In genomic region chr22:30421695-30422480, GRCh38 we compare ENCODE assay signal across 8 cellular contexts. TPM values are rescaled to one million over a fixed set of nuclear protein-coding genes. Genes with fewer than 3 reads are reported as not detected.
DNase-seq lines count a peak whose midpoint lies in the region; ATAC-seq and TF ChIP-seq lines count a peak whose summit lies in the region.

No MANE protein-coding gene starts in this region.

- peak overlapping the region; percentile 52 for H2BK120ac ChIP-seq in mesendoderm (ENCODE audit: low read depth, low read length)

- H3K18ac ChIP-seq in mesendoderm (ENCODE audit: low read length), result peak overlapping the region; percentile 46

- H3K27me3 ChIP-seq in right atrium auricular region (no peaks in the 10 kb centered on the region), brain microvascular endothelial cell (replicated peaks) (no peaks in the 10 kb centered on the region), mesendoderm (ENCODE audit: insufficient read depth, low read length, poor library complexity) (no peaks in the 10 kb centered on the region), vagina (no peaks in the 10 kb centered on the region)

- no peak overlapping the region for H2BK15ac ChIP-seq in mesendoderm (replicated peaks; ENCODE audit: low read depth)

- WGBS in mesendoderm (ENCODE audit: extremely low coverage, insufficient coverage, low lambda C conversion rate), result no CpG with 5 or more reads among the region's 8 CpGs

- in situ Hi-C loops in brain microvascular endothelial cell (cut with HindIII; ENCODE audit: low pct_ligation_motif_present, low sequenced_read_pairs), result no loop called here

- peaks cover 9% of the 10 kb centered on the region for H3K36me3 ChIP-seq in right atrium auricular region
- peaks cover 35% of the 10 kb centered on the region for H3K36me3 ChIP-seq in brain microvascular endothelial cell (replicated peaks)
- H3K36me3 ChIP-seq in mesendoderm (ENCODE audit: control insufficient read depth, insufficient read depth, low read length), result no peaks in the 10 kb centered on the region
- H3K36me3 ChIP-seq in vagina, result peaks cover 0 to 34% of the 10 kb centered on the region in 2 donors

- H4K5ac ChIP-seq in mesendoderm (ENCODE audit: low read length), result no peak overlapping the region

- H3K79me1 ChIP-seq in mesendoderm (ENCODE audit: low read length), result peaks cover under 1% of the 10 kb centered on the region

- peak overlapping the region; percentile 98 for H2BK5ac ChIP-seq in mesendoderm (ENCODE audit: low read length)

- no peak for TF ChIP-seq POLR2A in vagina (IDR thresholded peaks at IDR 0.05)

- H3K4me1 ChIP-seq in right atrium auricular region (peaks cover 0 to 48% of the 10 kb centered on the region in 2 donors), mesendoderm (ENCODE audit: control insufficient read depth, low read depth, low read length) (peaks cover 17% of the 10 kb centered on the region), vagina (peaks cover 42% of the 10 kb centered on the region)

- H3K4me2 ChIP-seq in mesendoderm (ENCODE audit: low read length), result peak overlapping the region; percentile 10

- TF ChIP-seq CTCF in right atrium auricular region (IDR thresholded peaks at IDR 0.05) (no peak), brain microvascular endothelial cell (IDR thresholded peaks at IDR 0.05; ENCODE audit: low read depth, low read length, missing control alignments) (no peak), vagina (IDR thresholded peaks at IDR 0.05) (no peak)

- peak overlapping the region; percentile 93 for H3K9ac ChIP-seq in mesendoderm (ENCODE audit: low read length)

- no peak overlapping the region for H4K8ac ChIP-seq in mesendoderm (ENCODE audit: low read depth, low read length)

- intact Hi-C loops in left ventricle myocardium superior (cut with micrococcal nuclease) (no loop called here), vagina (cut with DNase I) (no loop called here)

- no peaks in the 10 kb centered on the region for H3K79me2 ChIP-seq in mesendoderm (ENCODE audit: control insufficient read depth, insufficient read depth, low read length)

- H3K56ac ChIP-seq in mesendoderm (ENCODE audit: low read length), result peak overlapping the region; percentile 97

- H3K27ac ChIP-seq in right atrium auricular region (peak overlapping the region; percentile 92 to 98), brain microvascular endothelial cell (peak overlapping the region; percentile 99), mesendoderm (ENCODE audit: low read depth, low read length) (peak overlapping the region; percentile 99), vagina (peak overlapping the region; percentile 94)

- ATAC-seq in left ventricle myocardium superior (no peak), HG03097 (IDR thresholded peaks at IDR 0.05; ENCODE audit: low FRiP score, unreplicated experiment) (no peak)

- H3K9me3 ChIP-seq in right atrium auricular region (no peaks in the 10 kb centered on the region), vagina (no peaks in the 10 kb centered on the region)

- H3K4me3 ChIP-seq in right atrium auricular region (peak overlapping the region in 1 of 2 donors; percentile 71), brain microvascular endothelial cell (ENCODE audit: low read depth, low read length) (peak overlapping the region; percentile 10), mesendoderm (ENCODE audit: low read length) (no peak overlapping the region), vagina (peak overlapping the region in 1 of 2 donors; percentile 56)

- H2AK5ac ChIP-seq in mesendoderm (ENCODE audit: low read length), result no peak overlapping the region

- DNase-seq in right atrium auricular region (ENCODE audit: low spot score) (no peak), left ventricle myocardium superior (no peak), brain microvascular endothelial cell (peak; percentile 54), mesendoderm (no peak), vagina (ENCODE audit: extremely low spot score in 2 of 2) (no peak), EL (no peak), DMS153 treated with DMSO at 0.1 percent for 48 hours (lab: John Stamatoyannopoulos, UW; ENCODE audit: unreplicated experiment) (no peak)

- no peak overlapping the region for H3K4ac ChIP-seq in mesendoderm (ENCODE audit: low read depth, low read length)

- no peak overlapping the region for H3K23ac ChIP-seq in mesendoderm (ENCODE audit: low read length)

RNA-seq across cellular contexts. Expression of gene MTFP1, which starts 3.7 kb away (rescaled TPM):
- total RNA-seq in right atrium auricular region, result 10 to 100 TPM; 18.4 to 38.8 TPM
- 16.3 TPM for total RNA-seq in left ventricle myocardium superior
- 24.5 TPM for polyA plus RNA-seq in mesendoderm (2013, experiment 1 of 2)
- polyA plus RNA-seq in mesendoderm (2013, experiment 2 of 2), result 24.6 TPM
- total RNA-seq in vagina, result 21.1 TPM

RNA-seq across cellular contexts. Expression of gene SEC14L2, which starts 25.1 kb away (rescaled TPM):
- total RNA-seq in right atrium auricular region (1 to 10 TPM in 1 of 2 donors, under 1 TPM in 1; 0.89 to 2.8 TPM), left ventricle myocardium superior (0.82 TPM), vagina (20.6 TPM)
- polyA plus RNA-seq in mesendoderm (2013, experiment 1 of 2), result 1.6 TPM
- polyA plus RNA-seq in mesendoderm (2013, experiment 2 of 2), result 1.2 TPM

RNA-seq across cellular contexts. Expression of gene RNF215, which starts 34.7 kb away (rescaled TPM):
- 1 to 10 TPM; 5.6 to 7.5 TPM for total RNA-seq in right atrium auricular region
- total RNA-seq in left ventricle myocardium superior, result 5.4 TPM
- 3.1 TPM for polyA plus RNA-seq in mesendoderm (2013, experiment 1 of 2)
- 2.9 TPM for polyA plus RNA-seq in mesendoderm (2013, experiment 2 of 2)
- total RNA-seq in vagina, result 17.4 TPM

RNA-seq across cellular contexts. Expression of gene SEC14L3, which starts 49.9 kb away (rescaled TPM):
- total RNA-seq in right atrium auricular region, result not detected
- total RNA-seq in left ventricle myocardium superior, result not detected
- polyA plus RNA-seq in mesendoderm (2013, experiment 1 of 2), result not detected
- not detected for polyA plus RNA-seq in mesendoderm (2013, experiment 2 of 2)
- not detected for total RNA-seq in vagina
